22 cellular contexts compared by ENCODE assay signal in genomic region chr2:69968609-69969008, GRCh38. TPM values are rescaled to one million over a fixed set of nuclear protein-coding genes. Genes with fewer than 3 reads are reported as not detected.
"Had no signal": no experiment of that assay in that cellular context is flagged by ENCODE, and none has a peak within 500 bp of the region (broad histone marks: within the 10 kb centered on the region; RNA-seq: fewer than 3 reads in every experiment).

No MANE protein-coding gene starts in this region.

- H3K27ac ChIP-seq: coronary artery, dorsolateral prefrontal cortex, esophagus muscularis mucosa, foreskin keratinocyte, gastroesophageal sphincter, heart left ventricle, hepatocyte, left lung, lower lobe of right lung had no signal

- H3K4me3 Mint-ChIP-seq: immature natural killer cell, mesothelial cell of epicardium had no signal

- H3K4me1 ChIP-seq: esophagus muscularis mucosa, gastroesophageal sphincter, heart left ventricle, left lung, lower lobe of right lung had no signal

- ATAC-seq: foreskin keratinocyte, gastroesophageal sphincter, left cardiac atrium, left lung, left ventricle myocardium superior, lower lobe of right lung had no signal

- H2AFZ ChIP-seq: hepatocyte had no signal

- H3K4me1 Mint-ChIP-seq: mesothelial cell of epicardium had no signal

- H3K27me3 ChIP-seq: dorsolateral prefrontal cortex, esophagus muscularis mucosa, foreskin keratinocyte, gastroesophageal sphincter, heart left ventricle, hepatocyte, left lung had no signal

- H3K4me3 ChIP-seq: coronary artery, dorsolateral prefrontal cortex, esophagus muscularis mucosa, gastroesophageal sphincter, heart left ventricle, hepatocyte, left lung, lower lobe of right lung had no signal

- H3K36me3 ChIP-seq: esophagus muscularis mucosa, gastroesophageal sphincter, heart left ventricle, left lung, lower lobe of right lung had no signal

- H3K27ac Mint-ChIP-seq: mesothelial cell of epicardium had no signal

- DNase-seq: dermis blood vessel endothelial cell; dorsolateral prefrontal cortex; effector CD4-positive, alpha-beta T cell; effector memory CD4-positive, alpha-beta T cell; foreskin keratinocyte; heart left ventricle; hypothalamus; immature natural killer cell; islet precursor cell; left cardiac atrium; left lung; left ventricle myocardium superior; lower lobe of right lung; mesenchymal stem cell had no signal

- H3K9me3 Mint-ChIP-seq: immature natural killer cell, mesothelial cell of epicardium had no signal

- H3K4me2 ChIP-seq: hepatocyte had no signal

- FAIRE-seq: colon, endothelial cell of umbilical vein, frontal cortex had no signal

- H3K36me3 Mint-ChIP-seq: mesothelial cell of epicardium had no signal

- H3K9me3 ChIP-seq: esophagus muscularis mucosa, gastroesophageal sphincter, heart left ventricle, left lung, lower lobe of right lung had no signal

RNA-seq across cellular contexts. Expression of gene ASPRV1, which starts 7.2 kb away (rescaled TPM):
- polyA plus RNA-seq: hepatocyte had no signal
